In genomic region chr6:137634177-137634576, GRCh38 we compare ENCODE assay signal across 7 cellular contexts.
DNase-seq lines count a peak whose midpoint lies in the region; ATAC-seq, FAIRE-seq and TF ChIP-seq lines count a peak whose summit lies in the region.
"Not testable (repeated sequence)": the region's sequence is repeated elsewhere in the genome, so short reads cannot be mapped to it uniquely, and the experiment has no call there.

No MANE protein-coding gene starts in this region.

- intact Hi-C loops in OCI-LY7 (cut with micrococcal nuclease; ENCODE audit: unreplicated experiment): not testable (repeated sequence)

- not testable (repeated sequence) for BruUV-seq in OCI-LY7 (replicated peaks; lab: Mats Ljungman, UMichigan)

- H4K20me1 ChIP-seq in OCI-LY7 (ENCODE audit: insufficient read depth, low read length): not testable (repeated sequence)

- peak; percentile 42 for FAIRE-seq in GM12892 (lab: Jason Lieb, UNC)

- H3K9me3 ChIP-seq in OCI-LY7 (ENCODE audit: low read length): not testable (repeated sequence)

- DNase-seq in Caki2 (ENCODE audit: low read depth): peak; percentile 31
- not testable (repeated sequence) for DNase-seq in GM12892 (ENCODE audit: insufficient read length)
- DNase-seq in OCI-LY7 (ENCODE audit: low spot score): peak; percentile 28
- peak; percentile 29 for DNase-seq in kidney epithelial cell (ENCODE audit: low read depth)

- not testable (repeated sequence) for H3K36me3 ChIP-seq in OCI-LY7 (ENCODE audit: insufficient read depth, low read length); kidney epithelial cell (ENCODE audit: control insufficient read depth, insufficient read depth, low read length)

- CTCF ChIA-PET in OCI-LY7 (lab: Charles Lee; ENCODE audit: unreplicated experiment): not testable (repeated sequence)

- not testable (repeated sequence) for TF ChIP-seq CTCF in OCI-LY7 (conservative IDR thresholded peaks at IDR 0.05; ENCODE audit: low read length); kidney epithelial cell (IDR thresholded peaks at IDR 0.05; ENCODE audit: insufficient read depth, low read length, poor library complexity, severe bottlenecking)

- not testable (repeated sequence) for H3K27ac ChIP-seq in OCI-LY7 (ENCODE audit: low read depth, low read length, poor library complexity, severe bottlenecking)

- H3K4me3 ChIP-seq in OCI-LY7 (ENCODE audit: low read depth, low read length, poor library complexity, severe bottlenecking); kidney epithelial cell (ENCODE audit: low read depth, low read length): not testable (repeated sequence)

- in situ Hi-C loops in Caki2 (cut with HindIII; ENCODE audit: low pct_unique_long_range_greater_than_20kb, low sequenced_read_pairs): not testable (repeated sequence)

- not testable (repeated sequence) for TF ChIP-seq POLR2A in GM12892 (IDR thresholded peaks at IDR 0.05; ENCODE audit: low read depth, low read length)

- not testable (repeated sequence) for H2AFZ ChIP-seq in OCI-LY7 (ENCODE audit: low read length)

- not testable (repeated sequence) for H3K79me2 ChIP-seq in OCI-LY7 (ENCODE audit: insufficient read depth, low read depth, low read length)

- H3K4me1 ChIP-seq in OCI-LY7 (ENCODE audit: insufficient read depth, low read length, poor library complexity, severe bottlenecking): peaks cover 20% of the 10 kb centered on the region

- not testable (repeated sequence) for H3K27me3 ChIP-seq in kidney epithelial cell (ENCODE audit: control insufficient read depth, insufficient read depth, low read length)

- POLR2A ChIA-PET in OCI-LY7 (lab: Charles Lee): interaction anchor here (0.6 to 0.7 kb wide), 2 partner anchors 15 to 96 kb away, joined by 3 read pairs; no protein-coding TSS in a partner anchor

- H3K4me2 ChIP-seq in OCI-LY7 (ENCODE audit: low read length): peak overlapping the region; percentile 21; the same call in 1 of the 2 replicates

- ATAC-seq in GM19463 (IDR thresholded peaks at IDR 0.05; ENCODE audit: unreplicated experiment): peak; percentile 43
- ATAC-seq in HG02759 (IDR thresholded peaks at IDR 0.05; ENCODE audit: unreplicated experiment): peak; percentile 52
- peak; percentile 46 for ATAC-seq in HG03378 (IDR thresholded peaks at IDR 0.05; ENCODE audit: unreplicated experiment)

- H3K9me2 ChIP-seq in OCI-LY7 (ENCODE audit: insufficient read depth, low read length): not testable (repeated sequence)
